In the genomic region with DNA sequence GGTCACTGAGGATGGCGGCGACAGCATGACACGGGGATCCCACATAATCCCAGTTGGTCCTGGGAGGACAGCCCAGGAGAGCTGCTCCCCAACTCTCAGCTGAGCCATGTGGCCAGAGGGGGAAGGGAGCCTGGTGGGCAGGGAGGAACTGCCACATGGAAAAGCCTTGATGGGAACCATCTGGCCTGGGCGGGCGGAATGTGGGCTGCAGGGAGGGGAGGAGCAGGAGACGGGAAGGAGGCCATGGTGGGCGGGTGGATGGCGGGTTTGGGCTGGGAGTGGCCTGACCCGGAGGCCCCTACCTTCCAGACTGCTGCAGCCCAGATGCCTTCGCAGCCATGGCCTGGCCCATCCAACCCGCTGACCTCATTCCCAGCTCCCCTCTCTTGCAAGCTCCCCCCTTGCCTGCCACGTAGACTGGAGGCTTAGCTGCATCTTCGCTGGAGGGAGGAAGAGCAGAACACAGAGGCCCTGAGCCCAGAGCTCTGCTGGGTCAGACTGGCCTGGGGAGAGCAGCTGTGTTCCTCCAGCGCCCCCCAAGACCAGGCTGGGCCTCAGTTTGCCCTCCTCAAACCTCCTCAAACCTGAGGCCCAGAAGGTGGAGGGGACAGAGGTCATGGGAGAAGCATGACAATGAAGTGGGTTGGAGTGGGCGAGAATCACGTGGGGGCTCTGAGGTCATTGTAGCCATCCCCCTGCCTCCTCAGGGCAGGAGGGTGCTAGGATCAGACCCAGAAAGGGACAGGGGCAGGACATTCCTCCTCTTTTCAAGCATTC, we compare ENCODE assay signal across 9 cellular contexts. TPM values are rescaled to one million over a fixed set of nuclear protein-coding genes. Genes with fewer than 3 reads are reported as not detected.
DNase-seq lines count a peak whose midpoint lies in the region; ATAC-seq and TF ChIP-seq lines count a peak whose summit lies in the region.
"Had no signal": no experiment of that assay in that cellular context is flagged by ENCODE, and none has a peak within 500 bp of the region (broad histone marks: within the 10 kb centered on the region; RNA-seq: fewer than 3 reads in every experiment).

No MANE protein-coding gene starts in this region.

- H3K36me3 Mint-ChIP-seq in endothelial cell (ENCODE audit: low read depth, unreplicated experiment): no peaks in the 10 kb centered on the region
- no peaks in the 10 kb centered on the region for H3K36me3 Mint-ChIP-seq in activated T-cell treated with anti-CD3 and anti-CD28 coated beads, Interleukin-2, amount 50 U/mL, for 4 hours (ENCODE audit: insufficient read depth)
- no peaks in the 10 kb centered on the region for H3K36me3 Mint-ChIP-seq in activated T-helper 17 cell treated with anti-CD3 and anti-CD28 coated beads, Interleukin-2, amount 50 U/mL, for 72 hours (ENCODE audit: low read depth)
- H3K36me3 Mint-ChIP-seq: activated naive CD8-positive, alpha-beta T cell treated with anti-CD3 and anti-CD28 coated beads, Interleukin-2, amount 10 ng/mL, durations not matched to agents 7 days and 5 days had no signal

- H3K4me3 ChIP-seq in ACC112 (ENCODE audit: low read depth, low read length) (peak overlapping the region; percentile 50), MG63 (peak overlapping the region; percentile 8; the same call in 1 of the 2 replicates), mucosa of rectum (ENCODE audit: low read length in 2 of 2) (no peak overlapping the region)

- H3K27ac ChIP-seq in ACC112 (ENCODE audit: low read depth, low read length) (peak overlapping the region; percentile 91), mucosa of rectum (ENCODE audit: low read depth in 2 of 2, low read length in 2 of 2) (peak overlapping the region; percentile 77 to 89)

- peak; percentile 100 for DNase-seq in MG63
- peak; percentile 47 for DNase-seq in endothelial cell (ENCODE audit: low spot score)
- no peak for DNase-seq in activated T-cell treated with anti-CD3 and anti-CD28 coated beads, Interleukin-2, amount 50 U/mL, for 4 hours
- no peak for DNase-seq in cerebellum (ENCODE audit: low spot score)
- no peak for DNase-seq in GM10266 (ENCODE audit: extremely low spot score)
- DNase-seq: activated naive CD8-positive, alpha-beta T cell treated with anti-CD3 and anti-CD28 coated beads, Interleukin-2, amount 10 ng/mL, durations not matched to agents 7 days and 5 days had no signal

- H3K27me3 ChIP-seq in ACC112 (ENCODE audit: insufficient read depth, low read length): no peaks in the 10 kb centered on the region
- no peaks in the 10 kb centered on the region for H3K27me3 ChIP-seq in MG63
- H3K27me3 ChIP-seq in mucosa of rectum (ENCODE audit: control insufficient read depth in 2 of 2, insufficient read depth in 2 of 2, low read length in 2 of 2): peaks cover 2 to 27% of the 10 kb centered on the region in 2 donors

- no peak overlapping the region for H3K4me3 Mint-ChIP-seq in endothelial cell (ENCODE audit: unreplicated experiment)
- no peak overlapping the region for H3K4me3 Mint-ChIP-seq in activated T-cell treated with anti-CD3 and anti-CD28 coated beads, Interleukin-2, amount 50 U/mL, for 4 hours
- H3K4me3 Mint-ChIP-seq in activated T-helper 17 cell treated with anti-CD3 and anti-CD28 coated beads, Interleukin-2, amount 50 U/mL, for 72 hours: no peak overlapping the region
- H3K4me3 Mint-ChIP-seq: activated naive CD8-positive, alpha-beta T cell treated with anti-CD3 and anti-CD28 coated beads, Interleukin-2, amount 10 ng/mL, durations not matched to agents 7 days and 5 days had no signal

- H3K36me3 ChIP-seq in ACC112 (ENCODE audit: insufficient read depth, low read length) (no peaks in the 10 kb centered on the region), MG63 (no peaks in the 10 kb centered on the region), mucosa of rectum (ENCODE audit: control insufficient read depth in 2 of 2, insufficient read depth in 2 of 2, low read length in 2 of 2) (no peaks in the 10 kb centered on the region)

- peaks cover 5% of the 10 kb centered on the region for H3K79me2 ChIP-seq in ACC112 (ENCODE audit: control insufficient read depth, insufficient read depth, low read length, unreplicated experiment)

- no peak overlapping the region for H3K27ac Mint-ChIP-seq in endothelial cell (ENCODE audit: unreplicated experiment)
- no peak overlapping the region for H3K27ac Mint-ChIP-seq in activated T-helper 17 cell treated with anti-CD3 and anti-CD28 coated beads, Interleukin-2, amount 50 U/mL, for 72 hours
- H3K27ac Mint-ChIP-seq: activated naive CD8-positive, alpha-beta T cell treated with anti-CD3 and anti-CD28 coated beads, Interleukin-2, amount 10 ng/mL, durations not matched to agents 7 days and 5 days had no signal

- peak overlapping the region; percentile 0 to 53 for H3K9ac ChIP-seq in mucosa of rectum (ENCODE audit: low read depth in 1 of 2, low read length in 2 of 2)

- no peak for ATAC-seq in activated T-cell treated with anti-CD3 and anti-CD28 coated beads, Interleukin-2, amount 50 U/mL, for 4 hours
- ATAC-seq in activated T-helper 17 cell treated with anti-CD3 and anti-CD28 coated beads, Interleukin-2, amount 50 U/mL, for 72 hours (replicated peaks): no peak

- TF ChIP-seq CTCF in endothelial cell (IDR thresholded peaks at IDR 0.05; ENCODE audit: unreplicated experiment) (no peak), GM10266 (IDR thresholded peaks at IDR 0.05; ENCODE audit: control insufficient read depth, insufficient read depth, low read depth, missing control alignments) (no peak)

- H3K4me1 ChIP-seq in ACC112 (ENCODE audit: control insufficient read depth, insufficient read depth, low read length, unreplicated experiment) (peaks cover 67% of the 10 kb centered on the region), mucosa of rectum (ENCODE audit: control insufficient read depth in 2 of 2, insufficient read depth in 2 of 2, low read length in 2 of 2) (peaks cover 10 to 11% of the 10 kb centered on the region in 2 donors)

- no peaks in the 10 kb centered on the region for H3K9me3 Mint-ChIP-seq in endothelial cell (ENCODE audit: unreplicated experiment)
- no peaks in the 10 kb centered on the region for H3K9me3 Mint-ChIP-seq in activated T-cell treated with anti-CD3 and anti-CD28 coated beads, Interleukin-2, amount 50 U/mL, for 4 hours
- no peaks in the 10 kb centered on the region for H3K9me3 Mint-ChIP-seq in activated T-helper 17 cell treated with anti-CD3 and anti-CD28 coated beads, Interleukin-2, amount 50 U/mL, for 72 hours
- H3K9me3 Mint-ChIP-seq: activated naive CD8-positive, alpha-beta T cell treated with anti-CD3 and anti-CD28 coated beads, Interleukin-2, amount 10 ng/mL, durations not matched to agents 7 days and 5 days had no signal

- peaks cover 14% of the 10 kb centered on the region for H3K4me1 Mint-ChIP-seq in endothelial cell (ENCODE audit: unreplicated experiment)
- H3K4me1 Mint-ChIP-seq in activated T-cell treated with anti-CD3 and anti-CD28 coated beads, Interleukin-2, amount 50 U/mL, for 4 hours (ENCODE audit: low read depth): peaks cover 9% of the 10 kb centered on the region
- H3K4me1 Mint-ChIP-seq in activated T-helper 17 cell treated with anti-CD3 and anti-CD28 coated beads, Interleukin-2, amount 50 U/mL, for 72 hours: peaks cover 10% of the 10 kb centered on the region

- peaks cover 16% of the 10 kb centered on the region for H3K27me3 Mint-ChIP-seq in endothelial cell (ENCODE audit: unreplicated experiment)
- H3K27me3 Mint-ChIP-seq in activated T-cell treated with anti-CD3 and anti-CD28 coated beads, Interleukin-2, amount 50 U/mL, for 4 hours (ENCODE audit: low read depth): peaks cover 57% of the 10 kb centered on the region
- H3K27me3 Mint-ChIP-seq in activated T-helper 17 cell treated with anti-CD3 and anti-CD28 coated beads, Interleukin-2, amount 50 U/mL, for 72 hours: peaks cover 56% of the 10 kb centered on the region

- H2AFZ ChIP-seq in ACC112 (ENCODE audit: low read length, unreplicated experiment): no peak overlapping the region

- H3K9me3 ChIP-seq in MG63: no peaks in the 10 kb centered on the region
- H3K9me3 ChIP-seq in mucosa of rectum (ENCODE audit: control insufficient read depth in 2 of 2, low read length in 2 of 2): no peaks in the 10 kb centered on the region

RNA-seq across cellular contexts. Expression of a gene that starts 8.2 kb away (rescaled TPM):
- 261 and 431 TPM in 2 replicates for total RNA-seq in MG63 (2014; rRNA removed; shearing (Covaris generic); ENCODE audit: low replicate concordance)
- total RNA-seq in endothelial cell (ENCODE audit: unreplicated experiment): 6.8 TPM
- 1 to 10 TPM; 1.6 to 3.2 (median 2.8) TPM for total RNA-seq in activated T-cell treated with anti-CD3 and anti-CD28 coated beads, Interleukin-2, amount 50 U/mL, for 4 hours
- 1 to 10 TPM in 1 of 2 donors, under 1 TPM in 1; 0.37 to 1.9 TPM for total RNA-seq in activated T-helper 17 cell treated with anti-CD3 and anti-CD28 coated beads, Interleukin-2, amount 50 U/mL, for 72 hours
- total RNA-seq in cerebellum: 61.2 TPM

RNA-seq across cellular contexts. Expression of a gene that starts 43.9 kb away (rescaled TPM):
- total RNA-seq in MG63 (2014; rRNA removed; shearing (Covaris generic); ENCODE audit: low replicate concordance): 1.1 TPM in 1 of 2 replicates, not detected in the other
- total RNA-seq in endothelial cell (ENCODE audit: unreplicated experiment) (not detected), cerebellum (not detected)
- not detected for total RNA-seq in activated T-cell treated with anti-CD3 and anti-CD28 coated beads, Interleukin-2, amount 50 U/mL, for 4 hours
- total RNA-seq in activated T-helper 17 cell treated with anti-CD3 and anti-CD28 coated beads, Interleukin-2, amount 50 U/mL, for 72 hours: not detected
- total RNA-seq: activated naive CD8-positive, alpha-beta T cell treated with anti-CD3 and anti-CD28 coated beads, Interleukin-2, amount 10 ng/mL, durations not matched to agents 7 days and 5 days had no signal

RNA-seq across cellular contexts. Expression of a gene that starts 59.2 kb away (rescaled TPM):
- 56.1 and 68.2 TPM in 2 replicates for total RNA-seq in MG63 (2014; rRNA removed; shearing (Covaris generic); ENCODE audit: low replicate concordance)
- 101 TPM for total RNA-seq in endothelial cell (ENCODE audit: unreplicated experiment)
- total RNA-seq in activated T-cell treated with anti-CD3 and anti-CD28 coated beads, Interleukin-2, amount 50 U/mL, for 4 hours: 10 to 100 TPM; 70.2 to 82.2 (median 76.6) TPM
- total RNA-seq in activated T-helper 17 cell treated with anti-CD3 and anti-CD28 coated beads, Interleukin-2, amount 50 U/mL, for 72 hours: 10 to 100 TPM; 73.6 to 89.2 TPM
- total RNA-seq in cerebellum: 29.1 TPM

Comparison
In these comparisons a context has a peak if more than half of its experiments do, and no peak if none do; other contexts are left out.
1. H3K4me3 ChIP-seq: peak in ACC112 (single experiment) and MG63 (single experiment); none in mucosa of rectum (0 of 2).
2. DNase-seq: peak in MG63 (single experiment) and endothelial cell (single experiment); none in activated T-cell treated with anti-CD3 and anti-CD28 coated beads, Interleukin-2, amount 50 U/mL, for 4 hours (single experiment), cerebellum (single experiment) and GM10266 (single experiment).